In the genomic region with DNA sequence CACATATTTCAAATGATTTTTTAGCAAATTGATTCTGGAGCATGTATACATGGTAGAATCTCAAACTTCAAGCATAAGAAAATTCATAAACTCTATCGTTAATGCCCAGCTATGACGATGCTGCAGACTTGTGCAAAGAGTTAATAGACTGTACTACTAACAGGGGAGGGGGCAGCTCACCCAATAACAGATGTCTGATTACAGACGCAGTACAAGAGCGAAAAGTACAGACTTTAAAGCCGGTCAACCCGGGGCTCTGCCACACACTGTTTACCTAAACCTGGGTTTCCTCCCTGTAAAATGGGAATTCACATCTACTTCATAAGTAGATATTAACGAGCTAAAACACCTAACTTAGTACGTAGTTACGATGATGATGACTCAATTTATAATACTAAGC, we compare ENCODE assay signal across 7 cellular contexts. TPM values are rescaled to one million over a fixed set of nuclear protein-coding genes. Genes with fewer than 3 reads are reported as not detected.
A peak's percentile ranks its signal among the peaks of the same experiment; 100 is the strongest.
DNase-seq lines count a peak whose midpoint lies in the region; ATAC-seq and TF ChIP-seq lines count a peak whose summit lies in the region.

No MANE protein-coding gene starts in this region.

- H3K27ac ChIP-seq in gastroesophageal sphincter (peak overlapping the region; percentile 18 to 90 (median 84)), smooth muscle cell (ENCODE audit: low read depth) (peak overlapping the region; percentile 34)

- WGBS in gastroesophageal sphincter (ENCODE audit: low coverage in 1 of 2), 2 donors, result 4% methylated on average over 9 of the region's 9 CpGs
- WGBS in smooth muscle cell (ENCODE audit: low lambda C conversion rate), result 47% methylated on average over 9 of the region's 9 CpGs

- H2AFZ ChIP-seq in smooth muscle cell (ENCODE audit: low read depth), result peak overlapping the region; percentile 100

- no peaks in the 10 kb centered on the region for H3K27me3 Mint-ChIP-seq in T-helper 2 cell treated with Interferon-gamma antibody and Interleukin-4, amounts not matched to agents 5 μg/mL and 100 μg/mL, for 36 hours (ENCODE audit: low read depth)

- TF ChIP-seq EP300 in gastroesophageal sphincter (IDR thresholded peaks at IDR 0.05), result no peak

- H3K4me3 Mint-ChIP-seq in T-helper 2 cell treated with Interferon-gamma antibody and Interleukin-4, amounts not matched to agents 5 μg/mL and 100 μg/mL, for 36 hours, result peak overlapping the region; percentile 91

- no peaks in the 10 kb centered on the region for H3K27me3 ChIP-seq in gastroesophageal sphincter
- H3K27me3 ChIP-seq in smooth muscle cell (ENCODE audit: low read depth), result no peaks in the 10 kb centered on the region

- peaks cover 4% of the 10 kb centered on the region for H3K36me3 Mint-ChIP-seq in T-helper 2 cell treated with Interferon-gamma antibody and Interleukin-4, amounts not matched to agents 5 μg/mL and 100 μg/mL, for 36 hours (ENCODE audit: low read depth)

- ATAC-seq in gastroesophageal sphincter, result no peak
- ATAC-seq in HG02938 (IDR thresholded peaks at IDR 0.05; ENCODE audit: unreplicated experiment), result no peak

- no peaks in the 10 kb centered on the region for H3K9me3 Mint-ChIP-seq in T-helper 2 cell treated with Interferon-gamma antibody and Interleukin-4, amounts not matched to agents 5 μg/mL and 100 μg/mL, for 36 hours

- peaks cover 16 to 69% (median 28%) of the 10 kb centered on the region in 3 donors for H3K4me1 ChIP-seq in gastroesophageal sphincter
- H3K4me1 ChIP-seq in smooth muscle cell (ENCODE audit: low read depth), result peaks cover 19% of the 10 kb centered on the region

- TF ChIP-seq CTCF in HFF-Myc (IDR thresholded peaks at IDR 0.05; ENCODE audit: low read depth, low read length, missing control alignments) (no peak), gastroesophageal sphincter (IDR thresholded peaks at IDR 0.05) (no peak), smooth muscle cell (IDR thresholded peaks at IDR 0.05; ENCODE audit: borderline replicate concordance, insufficient read depth, poor library complexity, severe bottlenecking) (no peak)

- peak overlapping the region; percentile 92 for H3K9ac ChIP-seq in smooth muscle cell (ENCODE audit: low read depth)

- H3K4me1 Mint-ChIP-seq in T-helper 2 cell treated with Interferon-gamma antibody and Interleukin-4, amounts not matched to agents 5 μg/mL and 100 μg/mL, for 36 hours (ENCODE audit: low read depth), result peaks cover 23% of the 10 kb centered on the region

- no peak for TF ChIP-seq POLR2A in gastroesophageal sphincter (IDR thresholded peaks at IDR 0.05)

- no peaks in the 10 kb centered on the region for H3F3A ChIP-seq in smooth muscle cell (ENCODE audit: low read depth)

- peaks cover 14% of the 10 kb centered on the region for H4K20me1 ChIP-seq in smooth muscle cell (ENCODE audit: low read depth)

- H3K79me2 ChIP-seq in smooth muscle cell (ENCODE audit: low read depth), result peaks cover 89% of the 10 kb centered on the region

- H3K36me3 ChIP-seq in gastroesophageal sphincter (no peaks in the 10 kb centered on the region), smooth muscle cell (ENCODE audit: low read depth) (no peaks in the 10 kb centered on the region)

- DNase-seq in HFF-Myc (ENCODE audit: extremely low read depth, low read depth), result no peak
- no peak for DNase-seq in T-helper 2 cell treated with Interferon-gamma antibody and Interleukin-4, amounts not matched to agents 5 μg/mL and 100 μg/mL, for 36 hours (ENCODE audit: low spot score)
- DNase-seq in smooth muscle cell (lab: John Stamatoyannopoulos, UW; ENCODE audit: unreplicated experiment), result no peak
- no peak for DNase-seq in T-helper 9 cell
- DNase-seq in stimulated activated naive CD4-positive, alpha-beta T cell (lab: John Stamatoyannopoulos, UW), result no peak

- H3K27ac Mint-ChIP-seq in T-helper 2 cell treated with Interferon-gamma antibody and Interleukin-4, amounts not matched to agents 5 μg/mL and 100 μg/mL, for 36 hours, result peak overlapping the region; percentile 94

- peak overlapping the region; percentile 72 for H3K4me3 ChIP-seq in HFF-Myc (replicated peaks; ENCODE audit: low read depth, low read length)
- peak overlapping the region; percentile 61 to 87 for H3K4me3 ChIP-seq in gastroesophageal sphincter
- peak overlapping the region; percentile 98 for H3K4me3 ChIP-seq in smooth muscle cell

- H3K4me2 ChIP-seq in smooth muscle cell, result peak overlapping the region; percentile 98

- no peaks in the 10 kb centered on the region for H3K9me3 ChIP-seq in gastroesophageal sphincter
- no peaks in the 10 kb centered on the region for H3K9me3 ChIP-seq in smooth muscle cell (replicated peaks; ENCODE audit: low read depth)

RNA-seq across cellular contexts. Expression of a gene that starts 0.7 kb away (rescaled TPM):
- total RNA-seq in gastroesophageal sphincter (10 to 100 TPM; 17.0 to 35.2 (median 20.3) TPM), smooth muscle cell (20.0 and 25.1 TPM in 2 replicates)
- polyA plus RNA-seq in smooth muscle cell, result 7.0 and 9.8 TPM in 2 replicates

RNA-seq across cellular contexts. Expression of a gene that starts 1.3 kb away (rescaled TPM):
- total RNA-seq in gastroesophageal sphincter (1 to 10 TPM; 1.1 to 4.8 (median 3.8) TPM), smooth muscle cell (2.9 and 3.1 TPM in 2 replicates)
- polyA plus RNA-seq in smooth muscle cell, result 0.91 and 2.4 TPM in 2 replicates

RNA-seq across cellular contexts. Expression of a gene that starts 1.3 kb away (rescaled TPM):
- total RNA-seq in gastroesophageal sphincter (10 to 100 TPM; 17.7 to 31.9 (median 24.3) TPM), smooth muscle cell (19.5 and 40.5 TPM in 2 replicates)
- 13.7 and 16.6 TPM in 2 replicates for polyA plus RNA-seq in smooth muscle cell
